Comparison of ENCODE assay signal across 8 cellular contexts in the genomic region with DNA sequence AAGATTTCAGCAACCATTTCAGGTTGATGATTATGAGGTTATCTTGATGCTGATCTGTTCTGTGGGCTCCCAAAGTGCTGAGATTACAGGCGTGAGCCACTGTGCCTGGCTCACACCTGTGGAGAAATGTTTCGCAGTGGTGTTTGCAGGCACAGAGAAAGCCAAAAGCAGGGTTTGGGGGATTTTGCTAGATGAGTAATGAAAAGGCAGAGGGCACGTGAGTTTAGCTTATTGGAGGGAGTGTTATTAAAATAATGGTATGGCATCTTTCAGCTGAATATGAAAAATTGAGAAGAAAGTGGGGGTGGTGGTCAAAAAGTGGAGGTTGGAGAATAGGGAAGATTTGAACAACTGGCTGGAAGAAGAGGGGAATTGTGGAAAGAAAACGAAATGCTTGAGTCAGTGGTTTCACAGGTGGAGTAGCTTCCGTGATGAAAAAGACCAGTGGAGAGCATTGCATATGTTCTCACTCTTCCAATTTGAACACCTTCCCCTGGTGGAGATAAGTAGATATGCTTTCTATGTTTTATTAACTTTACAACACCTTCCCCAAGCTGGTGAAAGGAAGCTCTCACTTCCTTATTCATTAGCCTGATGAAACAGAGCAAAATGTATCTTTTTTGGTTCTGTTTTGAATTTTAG. TPM values are rescaled to one million over a fixed set of nuclear protein-coding genes. Genes with fewer than 3 reads are reported as not detected.
DNase-seq lines count a peak whose midpoint lies in the region; ATAC-seq and TF ChIP-seq lines count a peak whose summit lies in the region.

No MANE protein-coding gene starts in this region.

- H3K27ac Mint-ChIP-seq in activated CD4-positive, alpha-beta T cell treated with anti-CD3 and anti-CD28 coated beads, Interleukin-2, amount 10 ng/mL, durations not matched to agents 24 days and 14 days = peak overlapping the region; percentile 88
- no peak overlapping the region for H3K27ac Mint-ChIP-seq in glutamatergic neuron (ENCODE audit: unreplicated experiment)

- peaks cover under 1% of the 10 kb centered on the region for H3K79me2 ChIP-seq in ACC112 (ENCODE audit: control insufficient read depth, insufficient read depth, low read length, unreplicated experiment)

- H3K4me1 Mint-ChIP-seq in activated CD4-positive, alpha-beta T cell treated with anti-CD3 and anti-CD28 coated beads, Interleukin-2, amount 10 ng/mL, durations not matched to agents 24 days and 14 days = peaks cover 31% of the 10 kb centered on the region
- H3K4me1 Mint-ChIP-seq in glutamatergic neuron (ENCODE audit: low read depth, unreplicated experiment) = no peaks in the 10 kb centered on the region

- TF ChIP-seq CTCF in glutamatergic neuron (IDR thresholded peaks at IDR 0.05; ENCODE audit: partially characterized antibody, unreplicated experiment) (no peak), left lung (IDR thresholded peaks at IDR 0.05) (no peak)

- peak overlapping the region; percentile 79; the same call in 1 of the 2 replicates for H3K4me3 ChIP-seq in ACC112 (ENCODE audit: low read depth, low read length)
- no peak overlapping the region for H3K4me3 ChIP-seq in left lung

- H3K9me3 Mint-ChIP-seq in activated CD4-positive, alpha-beta T cell treated with anti-CD3 and anti-CD28 coated beads, Interleukin-2, amount 10 ng/mL, durations not matched to agents 24 days and 14 days = no peaks in the 10 kb centered on the region
- peaks cover 9% of the 10 kb centered on the region for H3K9me3 Mint-ChIP-seq in glutamatergic neuron (ENCODE audit: unreplicated experiment)

- peak; percentile 65 for DNase-seq in activated CD4-positive, alpha-beta T cell treated with anti-CD3 and anti-CD28 coated beads, Interleukin-2, amount 10 ng/mL, durations not matched to agents 24 days and 14 days
- DNase-seq in stimulated activated naive CD4-positive, alpha-beta T cell treated with Interleukin-2 at 50 U/mL for 16 hours (lab: John Stamatoyannopoulos, UW) = peak; percentile 47
- no peak for DNase-seq in AG08395 (ENCODE audit: low spot score)
- DNase-seq in glutamatergic neuron = no peak
- no peak for DNase-seq in left lung

- intact Hi-C loops in activated CD4-positive, alpha-beta T cell treated with anti-CD3 and anti-CD28 coated beads, Interleukin-2, amount 10 ng/mL, durations not matched to agents 24 days and 14 days (cut with micrococcal nuclease) = loop anchor here (1.0 to 5.0 kb wide), 8 partner anchors 10 to 265 kb away; a partner anchor contains a TSS
- intact Hi-C loops in left lung (cut with DNase I) = no loop called here

- H3K27me3 ChIP-seq in ACC112 (ENCODE audit: insufficient read depth, low read length) (no peaks in the 10 kb centered on the region), left lung (peaks cover 0 to 10% of the 10 kb centered on the region in 2 donors)

- H3K4me1 ChIP-seq in ACC112 (ENCODE audit: control insufficient read depth, insufficient read depth, low read length, unreplicated experiment) (no peaks in the 10 kb centered on the region), left lung (peaks cover 0 to 27% of the 10 kb centered on the region in 2 donors)

- H3K27ac ChIP-seq in ACC112 (ENCODE audit: low read depth, low read length) = no peak overlapping the region
- no peak overlapping the region for H3K27ac ChIP-seq in left lung

- no peaks in the 10 kb centered on the region for H3K27me3 Mint-ChIP-seq in activated CD4-positive, alpha-beta T cell treated with anti-CD3 and anti-CD28 coated beads, Interleukin-2, amount 10 ng/mL, durations not matched to agents 24 days and 14 days
- peaks cover 3% of the 10 kb centered on the region for H3K27me3 Mint-ChIP-seq in glutamatergic neuron (ENCODE audit: unreplicated experiment)

- H3K36me3 ChIP-seq in ACC112 (ENCODE audit: insufficient read depth, low read length) (no peaks in the 10 kb centered on the region), left lung (no peaks in the 10 kb centered on the region)

- H3K4me3 Mint-ChIP-seq in activated CD4-positive, alpha-beta T cell treated with anti-CD3 and anti-CD28 coated beads, Interleukin-2, amount 10 ng/mL, durations not matched to agents 24 days and 14 days = peak overlapping the region; percentile 89
- H3K4me3 Mint-ChIP-seq in glutamatergic neuron (ENCODE audit: unreplicated experiment) = no peak overlapping the region

- ATAC-seq in GM18861 (IDR thresholded peaks at IDR 0.05; ENCODE audit: unreplicated experiment) (peak; percentile 39), HG03139 (IDR thresholded peaks at IDR 0.05; ENCODE audit: unreplicated experiment) (peak; percentile 41), left lung (no peak)

- peaks cover 3% of the 10 kb centered on the region for H3K36me3 Mint-ChIP-seq in activated CD4-positive, alpha-beta T cell treated with anti-CD3 and anti-CD28 coated beads, Interleukin-2, amount 10 ng/mL, durations not matched to agents 24 days and 14 days (ENCODE audit: low read depth)
- no peaks in the 10 kb centered on the region for H3K36me3 Mint-ChIP-seq in glutamatergic neuron (ENCODE audit: unreplicated experiment)

- peak overlapping the region; percentile 38 for H2AFZ ChIP-seq in ACC112 (ENCODE audit: low read length, unreplicated experiment)

- H3K9me3 ChIP-seq in left lung = no peaks in the 10 kb centered on the region

RNA-seq across cellular contexts. Expression of a gene that starts 1.1 kb away (rescaled TPM):
- total RNA-seq in activated CD4-positive, alpha-beta T cell treated with anti-CD3 and anti-CD28 coated beads, Interleukin-2, amount 10 ng/mL, durations not matched to agents 24 days and 14 days = 6.5 and 6.9 TPM in 2 replicates
- total RNA-seq in glutamatergic neuron (ENCODE audit: unreplicated experiment) (1.7 TPM), left lung (1 to 10 TPM; 6.9 to 7.3 TPM)

RNA-seq across cellular contexts. Expression of a gene that starts 27.2 kb away (rescaled TPM):
- total RNA-seq in activated CD4-positive, alpha-beta T cell treated with anti-CD3 and anti-CD28 coated beads, Interleukin-2, amount 10 ng/mL, durations not matched to agents 24 days and 14 days = 2.1 and 2.6 TPM in 2 replicates
- total RNA-seq in glutamatergic neuron (ENCODE audit: unreplicated experiment) (6.4 TPM), left lung (1 to 10 TPM; 4.1 to 5.0 TPM)

Comparison
In these comparisons a context has a peak if more than half of its experiments do, and no peak if none do; other contexts are left out.
1. DNase-seq: peak in activated CD4-positive, alpha-beta T cell treated with anti-CD3 and anti-CD28 coated beads, Interleukin-2, amount 10 ng/mL, durations not matched to agents 24 days and 14 days (single experiment) and stimulated activated naive CD4-positive, alpha-beta T cell treated with Interleukin-2 at 50 U/mL for 16 hours (single experiment); none in AG08395 (single experiment), glutamatergic neuron (single experiment) and left lung (0 of 2).